Comparison of ENCODE assay signal across 19 cellular contexts in genomic region chr19:29516358-29516725, GRCh38. TPM values are rescaled to one million over a fixed set of nuclear protein-coding genes. Genes with fewer than 3 reads are reported as not detected.
A peak's percentile ranks its signal among the peaks of the same experiment; 100 is the strongest.
DNase-seq lines count a peak whose midpoint lies in the region; ATAC-seq, FAIRE-seq and TF ChIP-seq lines count a peak whose summit lies in the region.
"Had no signal": no experiment of that assay in that cellular context is flagged by ENCODE, and none has a peak within 500 bp of the region (broad histone marks: within the 10 kb centered on the region; RNA-seq: fewer than 3 reads in every experiment).

No MANE protein-coding gene starts in this region.

- no peak overlapping the region for H3K4me2 ChIP-seq in HepG2 (ENCODE audit: low read depth, low read length)
- H3K4me2 ChIP-seq: BLaER1 had no signal

- H3K9me3 ChIP-seq in right lobe of liver = no peaks in the 10 kb centered on the region
- H3K9me3 ChIP-seq in HepG2 (ENCODE audit: low read length) = no peaks in the 10 kb centered on the region
- H3K9me3 ChIP-seq in lower lobe of right lung = no peaks in the 10 kb centered on the region
- no peaks in the 10 kb centered on the region for H3K9me3 ChIP-seq in upper lobe of right lung
- H3K9me3 ChIP-seq: BLaER1, HAP-1 had no signal

- WGBS in right lobe of liver (ENCODE audit: insufficient coverage, low coverage, low lambda C conversion rate, missing lambda C conversion rate) = 47% methylated on average over 2 of the region's 9 CpGs
- WGBS in HepG2 (ENCODE audit: low lambda C conversion rate) = no CpG with 5 or more reads among the region's 9 CpGs

- no TSS peak for BruUV-seq in HepG2 (replicated peaks; lab: Mats Ljungman, UMichigan)

- TF ChIP-seq CTCF in right lobe of liver (IDR thresholded peaks at IDR 0.05) (no peak), HepG2 (CRISPR knock-in tag; IDR thresholded peaks at IDR 0.05) (no peak), lower lobe of right lung (IDR thresholded peaks at IDR 0.05) (no peak), upper lobe of right lung (IDR thresholded peaks at IDR 0.05) (no peak)

- peak; percentile 1 for DNase-seq in activated naive CD4-positive, alpha-beta T cell treated with anti-CD3 and anti-CD28 coated beads, Interleukin-2, amount 50 U/mL, for 16 hours
- DNase-seq in activated naive CD4-positive, alpha-beta T cell (lab: John Stamatoyannopoulos, UW) = no peak
- DNase-seq in right lobe of liver (peak in 2 of 3 donors; percentile 7 to 19), HepG2 (ENCODE audit: low spot score) (no peak), lower lobe of right lung (peak; percentile 34), upper lobe of right lung (peak; percentile 44), amniotic stem cell (lab: John Stamatoyannopoulos, UW) (no peak)
- DNase-seq: 8988T; Calu3; CD8-positive, alpha-beta T cell; DMS79 treated with DMSO at 0.1 percent for 48 hours; GF-D8; GM23248 had no signal

- no peak for TF ChIP-seq RAD21 in HepG2 (CRISPR knock-in tag; IDR thresholded peaks at IDR 0.05)

- CTCF ChIA-PET in HepG2 (lab: Yijun Ruan, JAX; ENCODE audit: low intra/inter-chr PET ratio, low total read pairs) = no interaction called here

- no peak for FAIRE-seq in HepG2 (lab: Jason Lieb, UNC)

- TF ChIP-seq POLR2A in right lobe of liver (IDR thresholded peaks at IDR 0.05) (no peak), HepG2 (IDR thresholded peaks at IDR 0.05; ENCODE audit: insufficient read depth in 1 of 2, low read depth in 2 of 2, low read length in 2 of 2) (no peak)

- no peak overlapping the region for H3K9ac ChIP-seq in HepG2 (ENCODE audit: insufficient read depth, low read depth, low read length)
- H3K9ac ChIP-seq: BLaER1, GM23248 had no signal

- H3K27ac ChIP-seq in right lobe of liver (no peak overlapping the region), HepG2 (ENCODE audit: extremely low read length, insufficient read depth, low read length) (no peak overlapping the region), lower lobe of right lung (no peak overlapping the region), upper lobe of right lung (no peak overlapping the region)
- H3K27ac ChIP-seq: BLaER1, GM23248 had no signal

- no peak for TF ChIP-seq EP300 in HepG2 (IDR thresholded peaks at IDR 0.05; ENCODE audit: low read depth in 2 of 2, low read length in 2 of 2)
- no peak for TF ChIP-seq EP300 in HepG2 (CRISPR knock-in tag; IDR thresholded peaks at IDR 0.05; ENCODE audit: borderline replicate concordance)

- no peaks in the 10 kb centered on the region for H4K20me1 ChIP-seq in HepG2 (ENCODE audit: insufficient read depth, low read length)
- H4K20me1 ChIP-seq: BLaER1 had no signal

- in situ Hi-C loops in HepG2 (cut with HindIII; ENCODE audit: extremely low pct_ligation_motif_present, low pct_unique_long_range_greater_than_20kb) = no loop called here

- H3K4me3 ChIP-seq in right lobe of liver (no peak overlapping the region), HepG2 (replicated peaks in 1 of 3; ENCODE audit: insufficient read depth in 1 of 3, low read depth in 2 of 3, low read length in 3 of 3) (no peak overlapping the region), lower lobe of right lung (no peak overlapping the region), upper lobe of right lung (no peak overlapping the region)
- H3K4me3 ChIP-seq: BLaER1, GM23248, HAP-1 had no signal

- H2AFZ ChIP-seq in HepG2 (ENCODE audit: low read length) = no peak overlapping the region
- H2AFZ ChIP-seq: GM23248 had no signal

- ATAC-seq in right lobe of liver (no peak), HepG2 (no peak), lower lobe of right lung (peak in 1 of 2 donors; percentile 9), upper lobe of right lung (no peak), GM19452 (IDR thresholded peaks at IDR 0.05; ENCODE audit: unreplicated experiment) (no peak)
- ATAC-seq: CD8-positive, alpha-beta T cell had no signal

- intact Hi-C loops in right lobe of liver (cut with DNase I) (no loop called here), HepG2 (cut with micrococcal nuclease; ENCODE audit: unreplicated experiment) (no loop called here), lower lobe of right lung (cut with DNase I) (no loop called here), upper lobe of right lung (cut with DNase I) (no loop called here)

- H3K79me2 ChIP-seq in HepG2 (ENCODE audit: insufficient read depth, low read length) = no peaks in the 10 kb centered on the region

- H3K27me3 ChIP-seq in right lobe of liver = no peaks in the 10 kb centered on the region
- H3K27me3 ChIP-seq in HepG2 (ENCODE audit: control insufficient read depth in 1 of 2, insufficient read depth in 2 of 2, low read length in 2 of 2) = peaks cover 0 to 13% of the 10 kb centered on the region in 2 experiments; a peak in 3 of 5 replicates
- peaks cover 25% of the 10 kb centered on the region for H3K27me3 ChIP-seq in lower lobe of right lung (ENCODE audit: low read depth)
- peaks cover 11% of the 10 kb centered on the region for H3K27me3 ChIP-seq in upper lobe of right lung

- H3K4me1 ChIP-seq in right lobe of liver (no peaks in the 10 kb centered on the region), HepG2 (ENCODE audit: insufficient read depth, low read length) (no peaks in the 10 kb centered on the region), lower lobe of right lung (no peaks in the 10 kb centered on the region), upper lobe of right lung (no peaks in the 10 kb centered on the region)
- H3K4me1 ChIP-seq: BLaER1, HAP-1 had no signal

- POLR2A ChIA-PET in HepG2 (lab: Yijun Ruan, JAX) = no interaction called here

- H3K36me3 ChIP-seq in right lobe of liver = no peaks in the 10 kb centered on the region
- H3K36me3 ChIP-seq in HepG2 (replicated peaks in 1 of 2; ENCODE audit: control insufficient read depth in 1 of 2, insufficient read depth in 2 of 2, low read length in 2 of 2) = no peaks in the 10 kb centered on the region
- H3K36me3 ChIP-seq in lower lobe of right lung = no peaks in the 10 kb centered on the region
- no peaks in the 10 kb centered on the region for H3K36me3 ChIP-seq in upper lobe of right lung
- H3K36me3 ChIP-seq: BLaER1, HAP-1 had no signal

TF ChIP-seq in HepG2, 621 proteins besides CTCF, POLR2A, EP300 and RAD21 (continues in another document):
- TF ChIP-seq ZNF605 (CRISPR knock-in tag; IDR thresholded peaks at IDR 0.05) (no peak), ZMYM2 (CRISPR knock-in tag; IDR thresholded peaks at IDR 0.05) (no peak), ASH2L (IDR thresholded peaks at IDR 0.05; ENCODE audit: insufficient read length, low read depth, low read length) (no peak), TFDP2 (CRISPR knock-in tag; IDR thresholded peaks at IDR 0.05) (no peak), NFE2L1 (CRISPR knock-in tag; IDR thresholded peaks at IDR 0.05; ENCODE audit: borderline replicate concordance) (no peak), CHCHD3 (CRISPR knock-in tag; IDR thresholded peaks at IDR 0.05) (no peak), FLYWCH1 (CRISPR knock-in tag; IDR thresholded peaks at IDR 0.05) (no peak)

RNA-seq across cellular contexts. Expression of gene VSTM2B, which starts 9.5 kb away (rescaled TPM):
- not detected for total RNA-seq in right lobe of liver
- total RNA-seq in HepG2 (2016; rRNA removed; fragmentation: Illumina TruSeq; extraction: Trizol) = not detected in 2 replicates
- total RNA-seq in HepG2 (2016; cell fraction: cytosol; rRNA removed; fragmentation: Illumina TruSeq; extraction: Trizol; ENCODE audit: low read depth) = not detected in 2 replicates
- not detected in 2 replicates for total RNA-seq in HepG2 (2016; cell fraction: insoluble cytoplasmic fraction; rRNA removed; fragmentation: Illumina TruSeq; extraction: Trizol)
- not detected in 2 replicates for total RNA-seq in HepG2 (2016; cell fraction: membrane; rRNA removed; fragmentation: Illumina TruSeq; extraction: Trizol)
- not detected in 2 replicates for total RNA-seq in HepG2 (2016; cell fraction: nucleus; rRNA removed; fragmentation: Illumina TruSeq; extraction: Trizol)
- not detected in 2 replicates for polyA plus RNA-seq in HepG2 (2011; rRNA removed)
- not detected in 2 replicates for polyA plus RNA-seq in HepG2 (2011; cell fraction: cytosol; rRNA removed)
- polyA plus RNA-seq in HepG2 (2011; cell fraction: nucleus; rRNA removed) = not detected in 2 replicates
- polyA plus RNA-seq in HepG2 (2012) = not detected in 2 replicates
- not detected in 2 replicates for polyA plus RNA-seq in HepG2 (2016; cell fraction: cytosol; fragmentation: Illumina TruSeq; extraction: Trizol; ENCODE audit: low read depth)
- not detected in 2 replicates for polyA plus RNA-seq in HepG2 (2016; cell fraction: insoluble cytoplasmic fraction; fragmentation: Illumina TruSeq; extraction: Trizol; ENCODE audit: low read depth)
- not detected in 2 replicates for polyA plus RNA-seq in HepG2 (2016; cell fraction: membrane; fragmentation: Illumina TruSeq; extraction: Trizol; ENCODE audit: low read depth)
- not detected in 2 replicates for polyA plus RNA-seq in HepG2 (2016; cell fraction: nucleus; fragmentation: Illumina TruSeq; extraction: Trizol; ENCODE audit: insufficient read depth, low read depth)
- not detected in 2 replicates for polyA minus RNA-seq in HepG2 (2011; rRNA and poly(A)+ RNA removed; ENCODE audit: low replicate concordance)
- not detected in 2 replicates for polyA minus RNA-seq in HepG2 (2011; cell fraction: cytosol; rRNA and poly(A)+ RNA removed)
- polyA minus RNA-seq in HepG2 (2011; cell fraction: nucleus; rRNA and poly(A)+ RNA removed) = not detected in 2 replicates
- not detected for total RNA-seq in lower lobe of right lung
- not detected for total RNA-seq in upper lobe of right lung
- total RNA-seq: A673; Calu3; CD8-positive, alpha-beta T cell; GM23248; HT-29 had no signal
- polyA plus RNA-seq: AG04450, GM23248 had no signal

Comparison
In these comparisons a context has a peak if more than half of its experiments do, and no peak if none do; other contexts are left out.
1. DNase-seq: peak in activated naive CD4-positive, alpha-beta T cell treated with anti-CD3 and anti-CD28 coated beads, Interleukin-2, amount 50 U/mL, for 16 hours (single experiment), right lobe of liver (2 of 3), lower lobe of right lung (single experiment) and upper lobe of right lung (single experiment); none in activated naive CD4-positive, alpha-beta T cell (0 of 4), HepG2 (single experiment) and amniotic stem cell (single experiment).